In genomic region chr17:82046903-82047302, GRCh38 we compare ENCODE assay signal across 30 cellular contexts.
"Had no signal": no experiment of that assay in that cellular context is flagged by ENCODE, and none has a peak within 500 bp of the region (broad histone marks: within the 10 kb centered on the region; RNA-seq: fewer than 3 reads in every experiment).

No MANE protein-coding gene starts in this region.

- H3K36me3 Mint-ChIP-seq: naive B cell; natural killer cell treated with Interleukin-12 subunit alpha and Interleukin-12 subunit beta and Interleukin-15 and Interleukin-18, amount 100 ng/mL, for 72 hours had no signal

- H3K36me3 ChIP-seq: ovary had no signal

- H3K4me3 ChIP-seq: dorsolateral prefrontal cortex, gastrocnemius medialis, hepatocyte, mucosa of descending colon, ovary, smooth muscle cell, stomach, thyroid gland, vagina had no signal

- H3K9me3 Mint-ChIP-seq: mesothelial cell of epicardium; naive B cell; natural killer cell treated with Interleukin-12 subunit alpha and Interleukin-12 subunit beta and Interleukin-15 and Interleukin-18, amount 100 ng/mL, for 72 hours had no signal

- ATAC-seq: esophagus mucosa; gastrocnemius medialis; left lobe of liver; mucosa of descending colon; natural killer cell treated with Interleukin-12 subunit alpha and Interleukin-12 subunit beta and Interleukin-15 and Interleukin-18, amount 100 ng/mL, for 72 hours; sciatic nerve had no signal

- H3K27me3 ChIP-seq: dorsolateral prefrontal cortex, gastrocnemius medialis, hepatocyte, ovary, stomach, thyroid gland, vagina had no signal

- H3K27ac Mint-ChIP-seq: mesothelial cell of epicardium; naive B cell; natural killer cell treated with Interleukin-12 subunit alpha and Interleukin-12 subunit beta and Interleukin-15 and Interleukin-18, amount 100 ng/mL, for 72 hours had no signal

- H3K4me3 Mint-ChIP-seq: mesothelial cell of epicardium; natural killer cell treated with Interleukin-12 subunit alpha and Interleukin-12 subunit beta and Interleukin-15 and Interleukin-18, amount 100 ng/mL, for 72 hours had no signal

- H3K27ac ChIP-seq: epithelial cell of prostate, gastrocnemius medialis, hepatocyte, ovary, stomach, thyroid gland, vagina had no signal

- DNase-seq: dorsolateral prefrontal cortex; effector CD4-positive, alpha-beta T cell; foreskin fibroblast; gastrocnemius medialis; head of caudate nucleus; kidney; mesenchymal stem cell; mucosa of descending colon; naive B cell; occipital lobe; ovary; posterior cingulate gyrus; retina; stimulated activated CD4-positive, alpha-beta T cell treated with anti-CD3 and anti-CD28 coated beads, Interleukin-12 subunit alpha, Interleukin-12 subunit beta, amount 100 ng/mL, for 4 hours; stimulated activated CD4-positive, alpha-beta T cell treated with anti-CD3 and anti-CD28 coated beads, Interleukin-1b, Interleukin-23, amount 100 ng/mL, for 48 hours; stimulated activated CD4-positive, alpha-beta T cell treated with anti-CD3 and anti-CD28 coated beads, Interleukin-4, amount 100 ng/mL, for 1 hour; stimulated activated CD8-positive, alpha-beta memory T cell treated with anti-CD3 and anti-CD28 coated beads, Interleukin-4, amount 100 ng/mL, for 48 hours; stimulated activated naive CD4-positive, alpha-beta T cell treated with Interleukin-2 at 50 U/mL for 16 hours; stomach; thyroid gland; trophoblast cell had no signal

- H3K9me3 ChIP-seq: gastrocnemius medialis, mucosa of descending colon, ovary, stomach, thyroid gland, vagina had no signal

- H3K27me3 Mint-ChIP-seq: naive B cell; natural killer cell treated with Interleukin-12 subunit alpha and Interleukin-12 subunit beta and Interleukin-15 and Interleukin-18, amount 100 ng/mL, for 72 hours had no signal
